In genomic region chr10:100562008-100562672, GRCh38 we compare ENCODE assay signal across 8 cellular contexts. TPM values are rescaled to one million over a fixed set of nuclear protein-coding genes. Genes with fewer than 3 reads are reported as not detected.
A peak's percentile ranks its signal among the peaks of the same experiment; 100 is the strongest.
DNase-seq lines count a peak whose midpoint lies in the region; ATAC-seq and TF ChIP-seq lines count a peak whose summit lies in the region.

No MANE protein-coding gene starts in this region.

- POLR2A ChIA-PET in BJ (lab: Charles Lee): interaction anchor here (0.6 kb wide), 1 partner anchor 129 kb away, joined by 3 read pairs; no protein-coding TSS in a partner anchor
- POLR2A ChIA-PET in activated CD4-positive, alpha-beta T cell treated with anti-CD3 and anti-CD28 coated beads for 36 hours (lab: Charles Lee): no interaction called here

- CTCF ChIA-PET in BJ (lab: Yijun Ruan, JAX): interaction anchor here (0.7 to 2.9 kb wide), 10 partner anchors 9 to 424 kb away, joined by 3 to 18 read pairs (median 6); no protein-coding TSS in a partner anchor
- CTCF ChIA-PET in activated CD4-positive, alpha-beta T cell treated with anti-CD3 and anti-CD28 coated beads for 36 hours (lab: Charles Lee): interaction anchor here (0.7 to 6.5 kb wide), 23 partner anchors 9 to 675 kb away, joined by 3 to 45 read pairs (median 3); no protein-coding TSS in a partner anchor

- intact Hi-C loops in activated CD4-positive, alpha-beta T cell treated with anti-CD3 and anti-CD28 coated beads for 36 hours (cut with DNase I, micrococcal nuclease): loop anchor here (1.0 to 5.0 kb wide), 8 partner anchors 109 to 452 kb away; partner anchors contain the start of gene LZTS2 (in 1 of the 2)

- TF ChIP-seq CTCF in BJ (IDR thresholded peaks at IDR 0.05; ENCODE audit: insufficient read depth, low read depth, low read length): peak; percentile 77

- H3K9me3 Mint-ChIP-seq in activated CD4-positive, alpha-beta T cell treated with anti-CD3 and anti-CD28 coated beads for 36 hours (ENCODE audit: low read depth): no peaks in the 10 kb centered on the region

- ATAC-seq in GM19468 (IDR thresholded peaks at IDR 0.05; ENCODE audit: extremely low read depth, unreplicated experiment) (peak; percentile 46), left lobe of liver (peak; percentile 95)
- ATAC-seq in activated CD4-positive, alpha-beta T cell treated with anti-CD3 and anti-CD28 coated beads for 36 hours: peak; percentile 95

- no peak overlapping the region for H3K27ac Mint-ChIP-seq in activated CD4-positive, alpha-beta T cell treated with anti-CD3 and anti-CD28 coated beads for 36 hours

- H3K36me3 Mint-ChIP-seq in activated CD4-positive, alpha-beta T cell treated with anti-CD3 and anti-CD28 coated beads for 36 hours (ENCODE audit: low read depth): peaks cover 2% of the 10 kb centered on the region

- peaks cover 8% of the 10 kb centered on the region for H3K27me3 ChIP-seq in BJ (ENCODE audit: control insufficient read depth, insufficient read depth, low read length)

- H3K4me3 Mint-ChIP-seq in activated CD4-positive, alpha-beta T cell treated with anti-CD3 and anti-CD28 coated beads for 36 hours: no peak overlapping the region

- H3K36me3 ChIP-seq in BJ (ENCODE audit: control insufficient read depth, insufficient read depth, low read length): peaks cover 3% of the 10 kb centered on the region

- no peak for DNase-seq in BJ (ENCODE audit: low read depth)
- peak; percentile 62 to 69 for DNase-seq in Kasumi-1 (lab: John Stamatoyannopoulos, UW)
- peak; percentile 90 for DNase-seq in activated CD4-positive, alpha-beta T cell treated with anti-CD3 and anti-CD28 coated beads for 36 hours
- peak; percentile 40 for DNase-seq in cerebellar cortex (ENCODE audit: low spot score)
- peak; percentile 66 for DNase-seq in left lobe of liver (ENCODE audit: low spot score)
- peak; percentile 71 to 72 for DNase-seq in stimulated activated CD4-positive, alpha-beta T cell treated with anti-CD3 and anti-CD28 coated beads, Interleukin-4, amount 100 ng/mL, for 48 hours (ENCODE audit: low read depth in 2 of 2)
- no peak for DNase-seq in SIG-M5 (lab: John Stamatoyannopoulos, UW)

- peaks cover 11% of the 10 kb centered on the region for H3K4me1 Mint-ChIP-seq in activated CD4-positive, alpha-beta T cell treated with anti-CD3 and anti-CD28 coated beads for 36 hours

- no peak overlapping the region for H3K4me3 ChIP-seq in BJ (ENCODE audit: low read depth, low read length)

- peaks cover 24% of the 10 kb centered on the region for H3K27me3 Mint-ChIP-seq in activated CD4-positive, alpha-beta T cell treated with anti-CD3 and anti-CD28 coated beads for 36 hours

RNA-seq across cellular contexts. Expression of gene HIF1AN, which starts 26.4 kb away (rescaled TPM):
- polyA plus RNA-seq in BJ (2011; rRNA removed): 7.4 and 19.5 TPM in 2 replicates
- 16.0 and 17.3 TPM in 2 replicates for polyA minus RNA-seq in BJ (2011; rRNA and poly(A)+ RNA removed)
- total RNA-seq in activated CD4-positive, alpha-beta T cell treated with anti-CD3 and anti-CD28 coated beads for 36 hours: 10 to 100 TPM; 45.9 to 50.8 TPM
- 13.0 TPM for total RNA-seq in left lobe of liver

RNA-seq across cellular contexts. Expression of gene NDUFB8, which starts 32.5 kb away (rescaled TPM):
- polyA plus RNA-seq in BJ (2011; rRNA removed): 170 and 197 TPM in 2 replicates
- 62.7 and 97.2 TPM in 2 replicates for polyA minus RNA-seq in BJ (2011; rRNA and poly(A)+ RNA removed)
- total RNA-seq in activated CD4-positive, alpha-beta T cell treated with anti-CD3 and anti-CD28 coated beads for 36 hours: 100 to 1,000 TPM; 291 to 375 TPM
- total RNA-seq in left lobe of liver: 104 TPM

RNA-seq across cellular contexts. Expression of gene SEC31B, which starts 42.5 kb away (rescaled TPM):
- 6.5 and 8.3 TPM in 2 replicates for polyA plus RNA-seq in BJ (2011; rRNA removed)
- polyA minus RNA-seq in BJ (2011; rRNA and poly(A)+ RNA removed): 2.5 and 4.9 TPM in 2 replicates
- total RNA-seq in activated CD4-positive, alpha-beta T cell treated with anti-CD3 and anti-CD28 coated beads for 36 hours: 10 to 100 TPM; 36.0 to 36.7 TPM
- total RNA-seq in left lobe of liver: 6.7 TPM

Comparison
In these comparisons a context has a peak if more than half of its experiments do, and no peak if none do; other contexts are left out.
1. DNase-seq: peak in Kasumi-1 (2 of 2), activated CD4-positive, alpha-beta T cell treated with anti-CD3 and anti-CD28 coated beads for 36 hours (single experiment), cerebellar cortex (single experiment), left lobe of liver (single experiment) and stimulated activated CD4-positive, alpha-beta T cell treated with anti-CD3 and anti-CD28 coated beads, Interleukin-4, amount 100 ng/mL, for 48 hours (2 of 2); none in BJ (single experiment) and SIG-M5 (single experiment).
2. Peak in every context shown above with its lines, with median percentiles within 50 percentile points of each other: ATAC-seq.